ENCODE assay signal across 9 cellular contexts in genomic region chr4:25970241-25970675, GRCh38. TPM values are rescaled to one million over a fixed set of nuclear protein-coding genes. Genes with fewer than 3 reads are reported as not detected.
DNase-seq lines count a peak whose midpoint lies in the region; ATAC-seq and TF ChIP-seq lines count a peak whose summit lies in the region.
"Had no signal": no experiment of that assay in that cellular context is flagged by ENCODE, and none has a peak within 500 bp of the region (broad histone marks: within the 10 kb centered on the region; RNA-seq: fewer than 3 reads in every experiment).

No MANE protein-coding gene starts in this region.

- intact Hi-C loops in right lobe of liver (cut with DNase I) (no loop called here), natural killer cell (cut with micrococcal nuclease) (no loop called here)

- peaks cover 1% of the 10 kb centered on the region; the same call in 1 of the 2 replicates for H3K36me3 Mint-ChIP-seq in WTC11
- H3K36me3 Mint-ChIP-seq in CD8-positive, alpha-beta memory T cell, result no peaks in the 10 kb centered on the region
- no peaks in the 10 kb centered on the region for H3K36me3 Mint-ChIP-seq in natural killer cell

- no peaks in the 10 kb centered on the region for H3K4me1 ChIP-seq in right lobe of liver
- no peaks in the 10 kb centered on the region for H3K4me1 ChIP-seq in CD8-positive, alpha-beta memory T cell (ENCODE audit: insufficient read depth, low read length)

- no peaks in the 10 kb centered on the region for H3K9me3 ChIP-seq in right lobe of liver
- H3K9me3 ChIP-seq in CD8-positive, alpha-beta memory T cell (ENCODE audit: low read length), result no peaks in the 10 kb centered on the region

- no peak overlapping the region for H3K27ac ChIP-seq in right lobe of liver
- H3K27ac ChIP-seq in CD8-positive, alpha-beta memory T cell (ENCODE audit: low read depth, low read length), result no peak overlapping the region

- POLR2A ChIA-PET in WTC11 (lab: Charles Lee), result interaction anchor here (0.6 to 1.0 kb wide), 3 partner anchors 24 to 82 kb away, joined by 4 to 5 read pairs (median 4); no protein-coding TSS in a partner anchor
- POLR2A ChIA-PET in CD8-positive, alpha-beta memory T cell (lab: Charles Lee), result no interaction called here

- DNase-seq in DMS53 (lab: John Stamatoyannopoulos, UW), result peak; percentile 89
- no peak for DNase-seq in WTC11 (ENCODE audit: low spot score)
- peak in 1 of 3 donors; percentile 33 for DNase-seq in right lobe of liver
- DNase-seq in CD8-positive, alpha-beta memory T cell, result no peak
- DNase-seq in natural killer cell, result no peak
- no peak for DNase-seq in activated CD4-positive, alpha-beta T cell treated with anti-CD3 and anti-CD28 coated beads, Interleukin-2, amount 50 U/mL, for 48 hours
- DNase-seq in activated CD4-positive, alpha-beta T cell treated with anti-CD3 and anti-CD28 coated beads for 48 hours, result no peak

- CTCF ChIA-PET in WTC11 (lab: Charles Lee), result interaction anchor here (0.7 to 3.8 kb wide), 4 partner anchors 15 to 45 kb away, joined by 3 to 17 read pairs (median 5); no protein-coding TSS in a partner anchor
- CTCF ChIA-PET in CD8-positive, alpha-beta memory T cell (lab: Charles Lee), result interaction anchor here (1.7 kb wide), 1 partner anchor 18 kb away, joined by 5 read pairs; no protein-coding TSS in a partner anchor

- WGBS in right lobe of liver (ENCODE audit: insufficient coverage, low coverage, low lambda C conversion rate, missing lambda C conversion rate), result 29% methylated on average over 9 of the region's 11 CpGs

- no peak overlapping the region for H3K4me3 ChIP-seq in right lobe of liver
- H3K4me3 ChIP-seq in CD8-positive, alpha-beta memory T cell (ENCODE audit: low read length), result no peak overlapping the region

- H3K27ac Mint-ChIP-seq in WTC11, result no peak overlapping the region
- no peak overlapping the region for H3K27ac Mint-ChIP-seq in CD8-positive, alpha-beta memory T cell
- no peak overlapping the region for H3K27ac Mint-ChIP-seq in natural killer cell

- no peaks in the 10 kb centered on the region for H3K27me3 ChIP-seq in right lobe of liver
- H3K27me3 ChIP-seq in CD8-positive, alpha-beta memory T cell (ENCODE audit: insufficient read depth, low read length, poor library complexity, severe bottlenecking), result no peaks in the 10 kb centered on the region

- TF ChIP-seq CTCF in WTC11 (IDR thresholded peaks at IDR 0.05) (no peak), right lobe of liver (IDR thresholded peaks at IDR 0.05) (no peak), natural killer cell (IDR thresholded peaks at IDR 0.05) (no peak)

- ATAC-seq in HG02623 (IDR thresholded peaks at IDR 0.05; ENCODE audit: unreplicated experiment) (peak; percentile 67), WTC11 (peak; percentile 47), right lobe of liver (peak; percentile 65 to 73 (median 68)), natural killer cell (no peak)

- H3K36me3 ChIP-seq in right lobe of liver, result no peaks in the 10 kb centered on the region
- H3K36me3 ChIP-seq in CD8-positive, alpha-beta memory T cell (ENCODE audit: insufficient read depth, low read length), result no peaks in the 10 kb centered on the region

- H3K4me3 Mint-ChIP-seq in WTC11 (no peak overlapping the region), natural killer cell (no peak overlapping the region)
- H3K4me3 Mint-ChIP-seq in CD8-positive, alpha-beta memory T cell, result no peak overlapping the region
- H3K4me3 Mint-ChIP-seq: central memory CD8-positive, alpha-beta T cell had no signal

- no peak for TF ChIP-seq POLR2A in right lobe of liver (IDR thresholded peaks at IDR 0.05)

- peaks cover 18% of the 10 kb centered on the region for H3K4me1 Mint-ChIP-seq in WTC11
- no peaks in the 10 kb centered on the region for H3K4me1 Mint-ChIP-seq in CD8-positive, alpha-beta memory T cell
- no peaks in the 10 kb centered on the region for H3K4me1 Mint-ChIP-seq in natural killer cell
- H3K4me1 Mint-ChIP-seq: central memory CD8-positive, alpha-beta T cell had no signal

- H3K9me3 Mint-ChIP-seq in WTC11 (peaks cover 5% of the 10 kb centered on the region), natural killer cell (no peaks in the 10 kb centered on the region)
- no peaks in the 10 kb centered on the region for H3K9me3 Mint-ChIP-seq in CD8-positive, alpha-beta memory T cell
- H3K9me3 Mint-ChIP-seq: central memory CD8-positive, alpha-beta T cell had no signal

- peaks cover under 1% of the 10 kb centered on the region for H3K27me3 Mint-ChIP-seq in WTC11 (ENCODE audit: low read depth)
- H3K27me3 Mint-ChIP-seq in CD8-positive, alpha-beta memory T cell, result peaks cover 4 to 16% of the 10 kb centered on the region in 2 donors
- peaks cover 13 to 19% of the 10 kb centered on the region in 2 donors for H3K27me3 Mint-ChIP-seq in natural killer cell (ENCODE audit: low read depth in 2 of 2)

TF ChIP-seq in WTC11, 78 proteins besides CTCF, POLR2A, EP300 and RAD21 (continues in another document):
- no peak for TF ChIP-seq ARID4B (CRISPR knock-in tag; IDR thresholded peaks at IDR 0.05; ENCODE audit: borderline replicate concordance)
- no peak for TF ChIP-seq SOX15 (CRISPR knock-in tag; IDR thresholded peaks at IDR 0.05)
- TF ChIP-seq FOXP1 (CRISPR knock-in tag; IDR thresholded peaks at IDR 0.05; ENCODE audit: borderline replicate concordance), result no peak
- TF ChIP-seq, protein P1, sequence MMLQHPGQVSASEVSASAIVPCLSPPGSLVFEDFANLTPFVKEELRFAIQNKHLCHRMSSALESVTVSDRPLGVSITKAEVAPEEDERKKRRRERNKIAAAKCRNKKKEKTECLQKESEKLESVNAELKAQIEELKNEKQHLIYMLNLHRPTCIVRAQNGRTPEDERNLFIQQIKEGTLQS (CRISPR knock-in tag; conservative IDR thresholded peaks at IDR 0.05), result no peak
- no peak for TF ChIP-seq PRDM15 (CRISPR knock-in tag; IDR thresholded peaks at IDR 0.05)
- TF ChIP-seq CBFB (CRISPR knock-in tag; IDR thresholded peaks at IDR 0.05; ENCODE audit: low read depth), result no peak
- TF ChIP-seq MLX (CRISPR knock-in tag; IDR thresholded peaks at IDR 0.05), result no peak

RNA-seq across cellular contexts. Expression of gene SMIM20, which starts 56.2 kb away (rescaled TPM):
- total RNA-seq in WTC11 (2021), result 39.4 to 48.5 TPM (median 45.3 TPM) in 3 replicates
- 10 to 100 TPM; 16.0 to 32.5 (median 21.9) TPM for total RNA-seq in right lobe of liver
- total RNA-seq in CD8-positive, alpha-beta memory T cell, result 10 to 100 TPM; 25.1 to 28.5 TPM
- polyA plus RNA-seq in CD8-positive, alpha-beta memory T cell, result 47.3 TPM
- total RNA-seq in natural killer cell, result 10 to 100 TPM; 10.3 to 11.5 (median 10.3) TPM

Comparison
In these comparisons a context has a peak if more than half of its experiments do, and no peak if none do; other contexts are left out.
1. ATAC-seq: peak in HG02623 (single experiment), WTC11 (single experiment) and right lobe of liver (4 of 4); none in natural killer cell (0 of 3).